Comparison of ENCODE assay signal across 8 cellular contexts in the genomic region with DNA sequence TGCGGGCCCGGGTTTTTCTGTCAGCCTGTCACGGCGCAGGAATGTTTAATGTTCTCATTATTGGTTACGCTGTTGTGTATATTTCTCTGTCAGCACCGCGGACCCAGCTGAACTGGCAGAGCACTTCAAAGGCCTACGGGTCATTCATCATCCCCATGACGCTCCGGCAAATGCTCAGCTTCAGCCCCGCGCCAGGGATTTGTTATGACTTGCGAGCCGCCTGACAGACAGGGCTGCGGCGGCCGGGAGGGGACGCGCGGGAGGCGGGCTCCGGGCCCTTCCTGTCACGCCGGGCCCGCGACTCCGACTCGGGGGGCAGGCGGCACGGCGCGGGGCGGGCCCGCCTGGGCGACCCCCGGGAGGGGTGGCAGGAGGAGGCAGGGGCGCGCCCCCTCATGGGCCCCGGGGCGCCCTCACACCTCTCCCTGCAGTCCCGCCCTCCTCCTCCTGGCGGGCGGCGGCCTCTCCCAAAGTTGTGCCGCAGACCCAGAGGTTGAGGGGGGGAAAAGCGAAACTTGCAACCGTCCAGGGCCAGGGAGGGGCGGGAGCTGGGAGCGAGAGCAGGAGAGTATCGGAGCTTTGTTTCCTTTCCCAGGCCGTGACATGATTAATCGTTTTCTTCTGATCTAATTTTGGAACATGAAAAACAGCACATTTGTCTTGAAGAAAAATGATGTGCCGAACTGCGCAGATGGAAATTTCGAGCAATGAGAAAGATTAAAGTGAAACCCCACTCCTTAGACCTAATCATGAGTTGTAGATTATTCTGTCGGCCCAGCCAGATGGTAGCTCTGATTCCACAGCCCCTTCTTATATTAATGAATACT. TPM values are rescaled to one million over a fixed set of nuclear protein-coding genes. Genes with fewer than 3 reads are reported as not detected.
DNase-seq lines count a peak whose midpoint lies in the region; ATAC-seq lines count a peak whose summit lies in the region.

No MANE protein-coding gene starts in this region.

- no peaks in the 10 kb centered on the region for H3K36me3 ChIP-seq in CD4-positive, CD25-positive, alpha-beta regulatory T cell (ENCODE audit: control insufficient read depth, insufficient read depth, low read length)

- peaks cover 0 to 7% (median 0%) of the 10 kb centered on the region in 7 donors for H3K9me3 Mint-ChIP-seq in CD4-positive, CD25-positive, alpha-beta regulatory T cell
- H3K9me3 Mint-ChIP-seq in IgD-negative memory B cell, result peaks cover 1 to 7% (median 7%) of the 10 kb centered on the region in 3 donors
- peaks cover 3% of the 10 kb centered on the region for H3K9me3 Mint-ChIP-seq in activated naive CD4-positive, alpha-beta T cell treated with anti-CD3 and anti-CD28 coated beads for 36 hours

- H3K9me3 ChIP-seq in CD4-positive, CD25-positive, alpha-beta regulatory T cell (ENCODE audit: control insufficient read depth in 2 of 2, low read length in 2 of 2), result peaks cover 0 to 5% of the 10 kb centered on the region in 2 experiments

- DNase-seq in CD4-positive, CD25-positive, alpha-beta regulatory T cell, result peak; percentile 23 to 65 (median 51)
- DNase-seq in SHP77 (lab: John Stamatoyannopoulos, UW) (peak; percentile 35 to 41), germinal center (ENCODE audit: low spot score) (peak; percentile 20), non-pigmented ciliary epithelial cell (ENCODE audit: low read depth) (peak; percentile 30), substantia nigra (lab: John Stamatoyannopoulos, UW) (peak in 32 of 49 donors; percentile 7 to 65 (median 36))
- DNase-seq in activated naive CD4-positive, alpha-beta T cell treated with anti-CD3 and anti-CD28 coated beads for 36 hours, result peak; percentile 93

- H3K4me3 ChIP-seq in CD4-positive, CD25-positive, alpha-beta regulatory T cell (ENCODE audit: low read depth, low read length), result peak overlapping the region; percentile 75

- intact Hi-C loops in activated naive CD4-positive, alpha-beta T cell treated with anti-CD3 and anti-CD28 coated beads for 36 hours (cut with micrococcal nuclease), result loop anchor here (1.0 to 5.0 kb wide), 11 partner anchors 60 to 742 kb away; a partner anchor contains a TSS

- CTCF ChIA-PET in activated naive CD4-positive, alpha-beta T cell treated with anti-CD3 and anti-CD28 coated beads for 36 hours (lab: Charles Lee), result interaction anchor here (0.8 to 1.7 kb wide), 3 partner anchors 12 to 100 kb away, joined by 3 to 4 read pairs (median 4); a partner anchor contains a TSS

- peaks cover 10% of the 10 kb centered on the region for H3K4me1 ChIP-seq in CD4-positive, CD25-positive, alpha-beta regulatory T cell (ENCODE audit: control insufficient read depth, insufficient read depth, low read length, poor library complexity, severe bottlenecking)

- peak overlapping the region in 3 of 4 donors; percentile 81 to 93 (median 85) for H3K4me3 Mint-ChIP-seq in CD4-positive, CD25-positive, alpha-beta regulatory T cell
- H3K4me3 Mint-ChIP-seq in IgD-negative memory B cell, result peak overlapping the region in 3 of 4 donors; percentile 80 to 86 (median 82)
- H3K4me3 Mint-ChIP-seq in activated naive CD4-positive, alpha-beta T cell treated with anti-CD3 and anti-CD28 coated beads for 36 hours, result peak overlapping the region; percentile 57

- ATAC-seq in CD4-positive, CD25-positive, alpha-beta regulatory T cell (ENCODE audit: low read depth in 2 of 2), result peak; percentile 69 to 72
- ATAC-seq in GM19468 (IDR thresholded peaks at IDR 0.05; ENCODE audit: extremely low read depth, unreplicated experiment), result peak; percentile 58

- H3K27ac ChIP-seq in CD4-positive, CD25-positive, alpha-beta regulatory T cell (ENCODE audit: insufficient read depth, low read length, poor library complexity, severe bottlenecking), result peak overlapping the region; percentile 20
- H3K27ac ChIP-seq in substantia nigra (ENCODE audit: low read depth, low read length, poor library complexity, severe bottlenecking), result peak overlapping the region; percentile 50

- peak overlapping the region in 2 of 3 donors; percentile 46 to 52 for H3K27ac Mint-ChIP-seq in CD4-positive, CD25-positive, alpha-beta regulatory T cell
- no peak overlapping the region for H3K27ac Mint-ChIP-seq in IgD-negative memory B cell
- H3K27ac Mint-ChIP-seq in activated naive CD4-positive, alpha-beta T cell treated with anti-CD3 and anti-CD28 coated beads for 36 hours, result no peak overlapping the region

- peaks cover 0 to 6% (median 1%) of the 10 kb centered on the region in 4 donors for H3K4me1 Mint-ChIP-seq in CD4-positive, CD25-positive, alpha-beta regulatory T cell
- no peaks in the 10 kb centered on the region for H3K4me1 Mint-ChIP-seq in IgD-negative memory B cell
- peaks cover 5% of the 10 kb centered on the region for H3K4me1 Mint-ChIP-seq in activated naive CD4-positive, alpha-beta T cell treated with anti-CD3 and anti-CD28 coated beads for 36 hours (ENCODE audit: low read depth)

- no peaks in the 10 kb centered on the region for H3K36me3 Mint-ChIP-seq in CD4-positive, CD25-positive, alpha-beta regulatory T cell
- H3K36me3 Mint-ChIP-seq in IgD-negative memory B cell, result peaks cover 2% of the 10 kb centered on the region
- no peaks in the 10 kb centered on the region for H3K36me3 Mint-ChIP-seq in activated naive CD4-positive, alpha-beta T cell treated with anti-CD3 and anti-CD28 coated beads for 36 hours (ENCODE audit: low read depth)

- H3K27me3 Mint-ChIP-seq in CD4-positive, CD25-positive, alpha-beta regulatory T cell, result peaks cover 28% of the 10 kb centered on the region
- peaks cover 22% of the 10 kb centered on the region for H3K27me3 Mint-ChIP-seq in IgD-negative memory B cell
- peaks cover 4% of the 10 kb centered on the region for H3K27me3 Mint-ChIP-seq in activated naive CD4-positive, alpha-beta T cell treated with anti-CD3 and anti-CD28 coated beads for 36 hours (ENCODE audit: low read depth)

- peaks cover 44% of the 10 kb centered on the region for H3K27me3 ChIP-seq in CD4-positive, CD25-positive, alpha-beta regulatory T cell (ENCODE audit: control insufficient read depth, insufficient read depth, low read length)

RNA-seq across cellular contexts. Expression of a gene that starts 59.3 kb away (rescaled TPM):
- 21.1 TPM for total RNA-seq in CD4-positive, CD25-positive, alpha-beta regulatory T cell
- 10 to 100 TPM; 20.0 to 35.0 (median 22.8) TPM for polyA plus RNA-seq in CD4-positive, CD25-positive, alpha-beta regulatory T cell
- polyA plus RNA-seq in IgD-negative memory B cell, result 8.5 TPM
- total RNA-seq in activated naive CD4-positive, alpha-beta T cell treated with anti-CD3 and anti-CD28 coated beads for 36 hours, result 10 to 100 TPM; 33.2 to 34.8 TPM

Comparison
In these comparisons a context has a peak if more than half of its experiments do, and no peak if none do; other contexts are left out.
1. Peak in every context shown above with its lines: DNase-seq, ATAC-seq, H3K4me3 ChIP-seq and H3K27ac ChIP-seq.
2. DNase-seq: peak in every context shown above with its lines; median percentile 93 in activated naive CD4-positive, alpha-beta T cell treated with anti-CD3 and anti-CD28 coated beads for 36 hours; 51 in CD4-positive, CD25-positive, alpha-beta regulatory T cell; 38 in SHP77; 36 in substantia nigra; 30 in non-pigmented ciliary epithelial cell; 20 in germinal center.
3. H3K27ac Mint-ChIP-seq: peak in CD4-positive, CD25-positive, alpha-beta regulatory T cell (2 of 3); none in IgD-negative memory B cell (0 of 3) and activated naive CD4-positive, alpha-beta T cell treated with anti-CD3 and anti-CD28 coated beads for 36 hours (single experiment).